ENCODE assay signal across 1 cellular context in the genomic region with DNA sequence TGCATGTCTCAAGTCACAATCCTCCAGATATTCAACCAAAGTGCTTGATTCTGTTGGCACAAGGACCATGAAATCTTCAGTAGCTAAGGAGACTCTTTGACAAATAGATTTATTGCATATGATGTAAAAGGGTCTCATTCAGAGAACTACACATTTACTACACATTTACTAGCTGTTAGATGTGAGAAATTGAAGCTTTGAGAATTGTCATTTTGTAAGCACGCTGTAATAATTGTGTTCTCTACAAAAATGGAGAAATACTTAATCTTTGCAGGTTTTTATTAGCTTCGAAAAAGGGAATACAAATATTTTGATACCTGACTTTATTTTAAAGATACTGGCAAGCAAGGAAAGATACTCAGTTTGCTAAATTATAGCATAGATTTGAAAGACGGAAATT.
TF ChIP-seq lines count a peak whose summit lies in the region.

No MANE protein-coding gene starts in this region.

TF ChIP-seq in SK-N-SH treated with all-trans-retinoic acid at 6 μM for 48 hours, 23 proteins besides CTCF, POLR2A, EP300 and RAD21 (continued from another document):
- TF ChIP-seq, protein P1, sequence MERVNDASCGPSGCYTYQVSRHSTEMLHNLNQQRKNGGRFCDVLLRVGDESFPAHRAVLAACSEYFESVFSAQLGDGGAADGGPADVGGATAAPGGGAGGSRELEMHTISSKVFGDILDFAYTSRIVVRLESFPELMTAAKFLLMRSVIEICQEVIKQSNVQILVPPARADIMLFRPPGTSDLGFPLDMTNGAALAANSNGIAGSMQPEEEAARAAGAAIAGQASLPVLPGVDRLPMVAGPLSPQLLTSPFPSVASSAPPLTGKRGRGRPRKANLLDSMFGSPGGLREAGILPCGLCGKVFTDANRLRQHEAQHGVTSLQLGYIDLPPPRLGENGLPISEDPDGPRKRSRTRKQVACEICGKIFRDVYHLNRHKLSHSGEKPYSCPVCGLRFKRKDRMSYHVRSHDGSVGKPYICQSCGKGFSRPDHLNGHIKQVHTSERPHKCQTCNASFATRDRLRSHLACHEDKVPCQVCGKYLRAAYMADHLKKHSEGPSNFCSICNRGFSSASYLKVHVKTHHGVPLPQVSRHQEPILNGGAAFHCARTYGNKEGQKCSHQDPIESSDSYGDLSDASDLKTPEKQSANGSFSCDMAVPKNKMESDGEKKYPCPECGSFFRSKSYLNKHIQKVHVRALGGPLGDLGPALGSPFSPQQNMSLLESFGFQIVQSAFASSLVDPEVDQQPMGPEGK (CRISPR knock-in tag; IDR thresholded peaks at IDR 0.05; ENCODE audit: borderline replicate concordance), result no peak
- TF ChIP-seq OSR1 (CRISPR knock-in tag; IDR thresholded peaks at IDR 0.05), result no peak
